1 cellular context compared by ENCODE assay signal in genomic region chr14:66082009-66082408, GRCh38.
TF ChIP-seq lines count a peak whose summit lies in the region.

No MANE protein-coding gene starts in this region.

TF ChIP-seq in SK-N-SH, 30 proteins besides CTCF, POLR2A, EP300 and RAD21 (continued from another document):
- no peak for TF ChIP-seq RXRA (IDR thresholded peaks at IDR 0.05; ENCODE audit: borderline replicate concordance, low read depth)
- TF ChIP-seq TEAD4 (IDR thresholded peaks at IDR 0.05; ENCODE audit: borderline replicate concordance, insufficient read depth), result no peak
- TF ChIP-seq ELF1 (IDR thresholded peaks at IDR 0.05), result no peak
- TF ChIP-seq MXI1 (IDR thresholded peaks at IDR 0.05; ENCODE audit: low read depth, low read length), result peak; percentile 42; the same call in 1 of the 2 replicates
- no peak; the same call in 1 of the 2 replicates for TF ChIP-seq FOXJ3 (CRISPR knock-in tag; IDR thresholded peaks at IDR 0.05)
- TF ChIP-seq RCOR1 (IDR thresholded peaks at IDR 0.05; ENCODE audit: low read length), result peak; percentile 72; the same call in 1 of the 2 replicates
- TF ChIP-seq TAF1 (IDR thresholded peaks at IDR 0.05; ENCODE audit: borderline replicate concordance, low read depth, low read length), result no peak
- no peak for TF ChIP-seq USF1 (IDR thresholded peaks at IDR 0.05; ENCODE audit: borderline replicate concordance, low read depth)
- TF ChIP-seq FOXM1 (IDR thresholded peaks at IDR 0.05; ENCODE audit: low read depth), result no peak
- TF ChIP-seq CHD2 (IDR thresholded peaks at IDR 0.05; ENCODE audit: low read length, partially characterized antibody), result peak; percentile 63
- no peak for TF ChIP-seq JUND (IDR thresholded peaks at IDR 0.05)
- no peak for TF ChIP-seq RFX5 (IDR thresholded peaks at IDR 0.05; ENCODE audit: low read length)
- TF ChIP-seq NRF1 (IDR thresholded peaks at IDR 0.05; ENCODE audit: low read depth, low read length), result no peak
- TF ChIP-seq FOSL2 (IDR thresholded peaks at IDR 0.05; ENCODE audit: borderline replicate concordance, low read depth), result no peak
- no peak for TF ChIP-seq PBX3 (IDR thresholded peaks at IDR 0.05)
- TF ChIP-seq POLR2AphosphoS5 (IDR thresholded peaks at IDR 0.05; ENCODE audit: low read depth, low read length), result no peak
- no peak for TF ChIP-seq GABPA (IDR thresholded peaks at IDR 0.05; ENCODE audit: low read depth)
- no peak for TF ChIP-seq SMC3 (IDR thresholded peaks at IDR 0.05; ENCODE audit: low read depth, low read length)
- TF ChIP-seq TCF12 (IDR thresholded peaks at IDR 0.05), result no peak
- no peak for TF ChIP-seq YY1 (IDR thresholded peaks at IDR 0.05; ENCODE audit: low read depth)
- no peak for TF ChIP-seq USF2 (IDR thresholded peaks at IDR 0.05; ENCODE audit: borderline replicate concordance, low read depth, low read length)
- no peak for TF ChIP-seq NFIC (IDR thresholded peaks at IDR 0.05; ENCODE audit: borderline replicate concordance)
